Comparison of ENCODE assay signal across 8 cellular contexts in genomic region chr9:3508531-3509374, GRCh38. TPM values are rescaled to one million over a fixed set of nuclear protein-coding genes. Genes with fewer than 3 reads are reported as not detected.
DNase-seq lines count a peak whose midpoint lies in the region; ATAC-seq, FAIRE-seq and TF ChIP-seq lines count a peak whose summit lies in the region.

No MANE protein-coding gene starts in this region.

- ATAC-seq in activated CD4-positive, alpha-beta T cell treated with anti-CD3 and anti-CD28 coated beads for 36 hours: peak; percentile 48
- ATAC-seq in HG03135 (IDR thresholded peaks at IDR 0.05; ENCODE audit: unreplicated experiment): peak; percentile 47

- DNase-seq in activated CD4-positive, alpha-beta T cell treated with anti-CD3 and anti-CD28 coated beads for 36 hours: no peak
- no peak for DNase-seq in activated CD4-positive, alpha-beta T cell treated with anti-CD3 and anti-CD28 coated beads for 1 hour
- DNase-seq in NCI-H526 treated with DMSO at 0.1 percent for 48 hours (lab: John Stamatoyannopoulos, UW) (peak; percentile 77), smooth muscle cell (lab: John Stamatoyannopoulos, UW; ENCODE audit: unreplicated experiment) (no peak), HTR-8/SVneo (ENCODE audit: insufficient read length, low spot score) (no peak)
- no peak for DNase-seq in activated CD4-positive, alpha-beta T cell treated with anti-CD3 and anti-CD28 coated beads for 48 hours

- peak overlapping the region; percentile 86 for H3K27ac Mint-ChIP-seq in activated CD4-positive, alpha-beta T cell treated with anti-CD3 and anti-CD28 coated beads for 36 hours

- no peaks in the 10 kb centered on the region for H3K9me3 ChIP-seq in endocrine pancreas (ENCODE audit: control insufficient read depth, low read length)
- H3K9me3 ChIP-seq in smooth muscle cell (replicated peaks; ENCODE audit: low read depth): no peaks in the 10 kb centered on the region

- H3K4me2 ChIP-seq in smooth muscle cell: peak overlapping the region; percentile 76

- no peaks in the 10 kb centered on the region for H3K27me3 Mint-ChIP-seq in activated CD4-positive, alpha-beta T cell treated with anti-CD3 and anti-CD28 coated beads for 36 hours

- H3K4me3 Mint-ChIP-seq in activated CD4-positive, alpha-beta T cell treated with anti-CD3 and anti-CD28 coated beads for 36 hours: peak overlapping the region; percentile 41

- H3K4me1 ChIP-seq in endocrine pancreas (ENCODE audit: control insufficient read depth, insufficient read depth, low read length): peaks cover 10% of the 10 kb centered on the region
- peaks cover 41% of the 10 kb centered on the region for H3K4me1 ChIP-seq in smooth muscle cell (ENCODE audit: low read depth)

- 30% methylated on average over 6 of the region's 6 CpGs for WGBS in smooth muscle cell (ENCODE audit: low lambda C conversion rate)

- no peaks in the 10 kb centered on the region for H3K27me3 ChIP-seq in endocrine pancreas (ENCODE audit: control insufficient read depth, insufficient read depth, low read length)
- H3K27me3 ChIP-seq in smooth muscle cell (ENCODE audit: low read depth): no peaks in the 10 kb centered on the region

- H2AFZ ChIP-seq in smooth muscle cell (ENCODE audit: low read depth): peak overlapping the region; percentile 73

- no peak for FAIRE-seq in HTR-8/SVneo (lab: Jason Lieb, UNC)

- intact Hi-C loops in activated CD4-positive, alpha-beta T cell treated with anti-CD3 and anti-CD28 coated beads for 36 hours (cut with DNase I, micrococcal nuclease): loop anchor here (1.0 to 2.0 kb wide), 3 partner anchors 18 to 32 kb away; partner anchors contain the start of gene RFX3 (in 1 of the 2)

- TF ChIP-seq CTCF in smooth muscle cell (IDR thresholded peaks at IDR 0.05; ENCODE audit: borderline replicate concordance, insufficient read depth, poor library complexity, severe bottlenecking): no peak

- H4K20me1 ChIP-seq in smooth muscle cell (ENCODE audit: low read depth): no peaks in the 10 kb centered on the region

- peak overlapping the region; percentile 90 for H3K4me3 ChIP-seq in endocrine pancreas (ENCODE audit: control insufficient read depth, insufficient read depth, low read length)
- peak overlapping the region; percentile 36 for H3K4me3 ChIP-seq in smooth muscle cell

- POLR2A ChIA-PET in activated CD4-positive, alpha-beta T cell treated with anti-CD3 and anti-CD28 coated beads for 36 hours (lab: Charles Lee): interaction anchor here (0.6 to 0.8 kb wide), 2 partner anchors 15 to 18 kb away, joined by 6 read pairs; no protein-coding TSS in a partner anchor

- peak overlapping the region; percentile 90 for H3K27ac ChIP-seq in smooth muscle cell (ENCODE audit: low read depth)

- no peak overlapping the region for H3K9ac ChIP-seq in endocrine pancreas (ENCODE audit: control insufficient read depth, insufficient read depth, low read length)
- H3K9ac ChIP-seq in smooth muscle cell (ENCODE audit: low read depth): peak overlapping the region; percentile 69

- H3K36me3 ChIP-seq in endocrine pancreas (ENCODE audit: control insufficient read depth, insufficient read depth, low read length) (no peaks in the 10 kb centered on the region), smooth muscle cell (ENCODE audit: low read depth) (no peaks in the 10 kb centered on the region)

- peaks cover 13% of the 10 kb centered on the region for H3K36me3 Mint-ChIP-seq in activated CD4-positive, alpha-beta T cell treated with anti-CD3 and anti-CD28 coated beads for 36 hours (ENCODE audit: low read depth)

- H3K9me3 Mint-ChIP-seq in activated CD4-positive, alpha-beta T cell treated with anti-CD3 and anti-CD28 coated beads for 36 hours (ENCODE audit: low read depth): no peaks in the 10 kb centered on the region

- H3K79me2 ChIP-seq in smooth muscle cell (ENCODE audit: low read depth): peaks cover 46% of the 10 kb centered on the region

- CTCF ChIA-PET in activated CD4-positive, alpha-beta T cell treated with anti-CD3 and anti-CD28 coated beads for 36 hours (lab: Charles Lee): interaction anchor here (0.7 to 1.9 kb wide), 4 partner anchors 14 to 362 kb away, joined by 3 to 5 read pairs (median 3); no protein-coding TSS in a partner anchor

- peaks cover 5% of the 10 kb centered on the region for H3F3A ChIP-seq in smooth muscle cell (ENCODE audit: low read depth)

- peaks cover 51% of the 10 kb centered on the region for H3K4me1 Mint-ChIP-seq in activated CD4-positive, alpha-beta T cell treated with anti-CD3 and anti-CD28 coated beads for 36 hours

RNA-seq across cellular contexts. Expression of gene RFX3, which starts 17.0 kb away (rescaled TPM):
- 10 to 100 TPM; 12.5 to 16.6 TPM for total RNA-seq in activated CD4-positive, alpha-beta T cell treated with anti-CD3 and anti-CD28 coated beads for 36 hours
- 8.7 and 14.1 TPM in 2 replicates for total RNA-seq in smooth muscle cell
- polyA plus RNA-seq in smooth muscle cell: 4.4 and 5.0 TPM in 2 replicates
